Comparison of ENCODE assay signal across 19 cellular contexts in the genomic region with DNA sequence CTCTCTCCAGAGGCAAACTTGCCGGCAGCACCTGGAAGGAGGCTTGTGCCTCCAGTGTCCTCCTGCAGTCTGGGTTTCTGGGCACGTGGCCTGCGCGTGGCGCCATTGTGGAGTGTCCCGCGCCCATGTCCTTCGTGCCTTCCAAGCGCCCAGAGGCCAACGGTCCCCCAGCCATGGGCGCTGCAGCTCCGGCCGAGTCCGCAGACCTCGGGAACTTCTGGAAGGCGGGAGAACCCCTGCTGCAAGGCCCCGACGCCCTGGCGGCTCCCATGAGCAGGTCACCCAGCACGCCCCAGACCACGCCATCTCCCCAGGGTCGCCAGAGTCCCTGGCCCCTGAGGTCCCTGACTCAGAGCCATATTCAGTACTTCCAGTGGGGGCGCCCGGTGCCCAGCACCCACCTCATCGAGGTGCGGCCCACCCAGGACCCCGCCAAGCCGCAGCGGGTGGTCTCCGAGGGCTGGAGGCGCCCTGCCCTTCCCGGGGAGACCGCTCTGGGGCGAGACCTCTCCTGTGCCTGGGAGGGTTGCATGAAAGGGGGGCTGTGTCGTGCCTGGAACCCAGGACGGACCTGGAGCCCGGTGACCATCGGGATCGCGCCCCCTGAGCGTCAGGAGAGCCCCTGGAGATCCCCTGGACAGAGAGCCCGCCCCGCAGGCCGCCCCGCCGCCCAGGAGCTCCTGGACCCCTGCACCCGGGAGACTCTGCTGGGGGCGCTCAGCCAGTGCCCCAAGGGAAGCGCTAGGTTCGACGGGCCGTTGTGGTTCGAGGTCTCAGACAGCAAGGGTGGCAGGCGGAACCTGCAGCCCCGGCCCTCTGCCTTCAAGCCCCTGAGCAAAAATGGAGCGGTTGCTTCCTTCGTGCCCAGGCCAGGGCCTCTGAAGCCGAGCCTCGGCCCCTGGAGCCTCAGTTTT. TPM values are rescaled to one million over a fixed set of nuclear protein-coding genes. Genes with fewer than 3 reads are reported as not detected.
A peak's percentile ranks its signal among the peaks of the same experiment; 100 is the strongest.
DNase-seq lines count a peak whose midpoint lies in the region; ATAC-seq and TF ChIP-seq lines count a peak whose summit lies in the region.
"Had no signal": no experiment of that assay in that cellular context is flagged by ENCODE, and none has a peak within 500 bp of the region (broad histone marks: within the 10 kb centered on the region; RNA-seq: fewer than 3 reads in every experiment).

A gene (plus strand): TSS at position 135 of the 914 bp plus-strand sequence. CDS start 39 bp downstream, at position 174.

- intact Hi-C loops in left cardiac atrium (cut with DNase I) (no loop called here), cardiac septum (cut with DNase I) (no loop called here), posterior vena cava (cut with DNase I) (no loop called here), testis (cut with DNase I; ENCODE audit: low total_unique reads) (no loop called here)

- H3K36me3 ChIP-seq in gastroesophageal sphincter (no peaks in the 10 kb centered on the region), testis (ENCODE audit: low read depth, missing control alignments) (no peaks in the 10 kb centered on the region)
- H3K36me3 ChIP-seq: BLaER1 had no signal

- H3K27ac ChIP-seq in gastroesophageal sphincter (no peak within 1 kb of the TSS), testis (no peak within 1 kb of the TSS)
- H3K27ac ChIP-seq: 22Rv1, BLaER1 had no signal

- ATAC-seq in left cardiac atrium = no peak
- peak; percentile 39 for ATAC-seq in gastroesophageal sphincter
- ATAC-seq in HG03135 (IDR thresholded peaks at IDR 0.05; ENCODE audit: unreplicated experiment) = no peak

- H3K4me1 ChIP-seq in gastroesophageal sphincter (no peaks in the 10 kb centered on the region), testis (no peaks in the 10 kb centered on the region)
- H3K4me1 ChIP-seq: BLaER1 had no signal

- TF ChIP-seq CTCF in gastroesophageal sphincter (IDR thresholded peaks at IDR 0.05) (no peak), testis (IDR thresholded peaks at IDR 0.05) (no peak), osteocyte (IDR thresholded peaks at IDR 0.05) (no peak)

- no peak within 1 kb of the TSS for H3K27ac Mint-ChIP-seq in osteocyte (ENCODE audit: unreplicated experiment)
- H3K27ac Mint-ChIP-seq: HFFc6 had no signal

- H3K4me1 Mint-ChIP-seq in osteocyte (ENCODE audit: unreplicated experiment) = no peaks in the 10 kb centered on the region
- H3K4me1 Mint-ChIP-seq: CD4-positive, CD25-positive, alpha-beta regulatory T cell had no signal

- no peak for TF ChIP-seq EP300 in gastroesophageal sphincter (IDR thresholded peaks at IDR 0.05)

- H3K4me3 ChIP-seq in gastroesophageal sphincter (no peak within 1 kb of the TSS), testis (peak within 1 kb of the TSS; percentile 18 to 49)
- H3K4me3 ChIP-seq: BLaER1 had no signal

- no peaks in the 10 kb centered on the region for H3K27me3 ChIP-seq in gastroesophageal sphincter
- H3K27me3 ChIP-seq in testis = no peaks in the 10 kb centered on the region
- H3K27me3 ChIP-seq: BLaER1 had no signal

- no peak for TF ChIP-seq POLR2A in gastroesophageal sphincter (IDR thresholded peaks at IDR 0.05)
- no peak for TF ChIP-seq POLR2A in testis (IDR thresholded peaks at IDR 0.05)

- H3K9me3 ChIP-seq in gastroesophageal sphincter (peaks cover 0 to 4% (median 0%) of the 10 kb centered on the region in 3 donors), testis (no peaks in the 10 kb centered on the region)

- DNase-seq in left cardiac atrium (peak; percentile 16), cardiac septum (ENCODE audit: low spot score) (no peak), posterior vena cava (ENCODE audit: low spot score) (peak; percentile 77), testis (no peak), AG08396 (ENCODE audit: low spot score) (no peak), osteocyte (ENCODE audit: extremely low spot score, unreplicated experiment) (no peak)
- DNase-seq: AML-193; CD4-positive, CD25-positive, alpha-beta regulatory T cell; DMS53; GF-D8; HCEC 1CT; HFFc6 had no signal

- H3K9me3 Mint-ChIP-seq in osteocyte (ENCODE audit: unreplicated experiment) = peaks cover 38% of the 10 kb centered on the region

- no peak within 1 kb of the TSS for H3K4me3 Mint-ChIP-seq in osteocyte (ENCODE audit: unreplicated experiment)
- H3K4me3 Mint-ChIP-seq: CD4-positive, CD25-positive, alpha-beta regulatory T cell; HFFc6 had no signal

- 60 to 84% methylated on average over 3 to 4 of the region's 59 CpGs for WGBS in gastroesophageal sphincter (ENCODE audit: low coverage in 1 of 2), 2 donors
- 76% methylated on average over 12 to 59 of the region's 59 CpGs for WGBS in testis, 2 donors

- no peaks in the 10 kb centered on the region for H3K27me3 Mint-ChIP-seq in osteocyte (ENCODE audit: unreplicated experiment)
- H3K27me3 Mint-ChIP-seq: CD4-positive, CD25-positive, alpha-beta regulatory T cell had no signal

- no peaks in the 10 kb centered on the region for H3K36me3 Mint-ChIP-seq in osteocyte (ENCODE audit: unreplicated experiment)
- H3K36me3 Mint-ChIP-seq: CD4-positive, CD25-positive, alpha-beta regulatory T cell had no signal

RNA-seq across cellular contexts. Expression of the gene that starts here (rescaled TPM):
- total RNA-seq in left cardiac atrium (not detected), cardiac septum (not detected), gastroesophageal sphincter (not detected), posterior vena cava (not detected), testis (1 to 10 TPM; 6.5 to 7.0 TPM), osteocyte (not detected in 2 replicates)
- polyA plus RNA-seq in testis (ENCODE audit: insufficient read depth, low read depth, low replicate concordance) = 23.3 TPM
- total RNA-seq: A673; CD4-positive, CD25-positive, alpha-beta regulatory T cell; H4; HFFc6; HT-29 had no signal
- polyA plus RNA-seq: CD4-positive, CD25-positive, alpha-beta regulatory T cell had no signal

Comparison
In these comparisons a context has a peak if more than half of its experiments do, and no peak if none do; other contexts are left out.
1. Peak in DNase-seq in left cardiac atrium; RNA of the gene not detected or under 1 TPM.
2. Peak in ATAC-seq in gastroesophageal sphincter; RNA of the gene not detected or under 1 TPM.
3. Peak in DNase-seq in posterior vena cava; RNA of the gene not detected or under 1 TPM.
4. H3K4me3 ChIP-seq: peak in testis (2 of 2); none in gastroesophageal sphincter (0 of 2).